24 cellular contexts compared by ENCODE assay signal in the genomic region with DNA sequence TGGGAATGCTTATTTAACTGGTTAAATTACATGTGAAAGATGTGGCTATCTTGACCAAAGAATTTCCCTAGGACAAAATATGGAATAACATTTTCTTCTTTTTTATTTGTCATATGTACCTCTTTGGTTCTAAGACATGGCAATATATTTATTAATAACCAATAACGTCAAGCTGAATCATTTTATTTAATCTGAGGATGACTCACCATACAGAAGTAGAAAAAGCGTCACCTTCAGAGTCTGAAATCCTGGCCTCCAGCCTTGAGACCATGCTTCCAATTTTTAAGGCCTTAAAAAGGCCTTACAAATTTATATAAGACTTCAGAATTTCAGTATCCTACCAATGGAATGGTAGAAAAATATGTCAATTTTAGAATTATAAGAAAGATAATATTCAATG.
"Had no signal": no experiment of that assay in that cellular context is flagged by ENCODE, and none has a peak within 500 bp of the region (broad histone marks: within the 10 kb centered on the region; RNA-seq: fewer than 3 reads in every experiment).

No MANE protein-coding gene starts in this region.

- H3K9me3 Mint-ChIP-seq: endodermal cell, neural crest cell, type B pancreatic cell had no signal

- H3K36me3 Mint-ChIP-seq: naive thymus-derived CD8-positive, alpha-beta T cell; stimulated activated effector memory CD8-positive, alpha-beta T cell treated with anti-CD3 and anti-CD28 coated beads, Interleukin-12 subunit alpha, Interleukin-12 subunit beta, amount 100 ng/mL, for 72 hours; type B pancreatic cell had no signal

- H3K4me3 ChIP-seq: coronary artery, gastroesophageal sphincter, lung, pancreas, suprapubic skin, thyroid gland had no signal

- H3K27ac ChIP-seq: coronary artery, gastroesophageal sphincter, pancreas, suprapubic skin, thyroid gland had no signal

- H3K27me3 ChIP-seq: gastroesophageal sphincter, pancreas, suprapubic skin, thyroid gland had no signal

- H3K4me1 Mint-ChIP-seq: naive thymus-derived CD8-positive, alpha-beta T cell; neural crest cell; stimulated activated effector memory CD8-positive, alpha-beta T cell treated with anti-CD3 and anti-CD28 coated beads, Interleukin-12 subunit alpha, Interleukin-12 subunit beta, amount 100 ng/mL, for 72 hours had no signal

- H3K27me3 Mint-ChIP-seq: naive thymus-derived CD8-positive, alpha-beta T cell; progenitor cell of endocrine pancreas had no signal

- ATAC-seq: gastroesophageal sphincter; left colon; left ventricle myocardium superior; naive thymus-derived CD8-positive, alpha-beta T cell; pancreas; right cardiac atrium; stimulated activated effector memory CD8-positive, alpha-beta T cell treated with anti-CD3 and anti-CD28 coated beads, Interleukin-12 subunit alpha, Interleukin-12 subunit beta, amount 100 ng/mL, for 72 hours; stimulated activated naive CD8-positive, alpha-beta T cell treated with anti-CD3 and anti-CD28 coated beads, Interleukin-15, Interleukin-2, amounts not matched to agents 100 U/mL and 50 U/mL, for 24 hours had no signal

- H3K9me3 ChIP-seq: gastroesophageal sphincter, pancreas, suprapubic skin, thyroid gland had no signal

- FAIRE-seq: endothelial cell of umbilical vein, pancreas, small intestine, urothelium cell line had no signal

- H3K4me3 Mint-ChIP-seq: endodermal cell; naive thymus-derived CD8-positive, alpha-beta T cell; neural crest cell; stimulated activated effector memory CD8-positive, alpha-beta T cell treated with anti-CD3 and anti-CD28 coated beads, Interleukin-12 subunit alpha, Interleukin-12 subunit beta, amount 100 ng/mL, for 72 hours; type B pancreatic cell had no signal

- H3K4me1 ChIP-seq: gastroesophageal sphincter, pancreas, suprapubic skin, thyroid gland had no signal

- DNase-seq: effector CD4-positive, alpha-beta T cell; endodermal cell; glutamatergic neuron; left colon; left ventricle myocardium superior; naive thymus-derived CD8-positive, alpha-beta T cell; nucleus accumbens; pancreas; right cardiac atrium; small intestine; stimulated activated CD4-positive, alpha-beta T cell treated with anti-CD3 and anti-CD28 coated beads, Interleukin-4, amount 100 ng/mL, for 1 hour; stimulated activated CD8-positive, alpha-beta memory T cell treated with anti-CD3 and anti-CD28 coated beads, Interleukin-4, amount 100 ng/mL, for 48 hours; stimulated activated naive CD8-positive, alpha-beta T cell treated with anti-CD3 and anti-CD28 coated beads, Interleukin-15, Interleukin-2, amounts not matched to agents 100 U/mL and 50 U/mL, for 24 hours; thyroid gland had no signal

- H3K36me3 ChIP-seq: gastroesophageal sphincter, pancreas, suprapubic skin, thyroid gland had no signal

- H3K27ac Mint-ChIP-seq: endodermal cell; naive thymus-derived CD8-positive, alpha-beta T cell; progenitor cell of endocrine pancreas; stimulated activated effector memory CD8-positive, alpha-beta T cell treated with anti-CD3 and anti-CD28 coated beads, Interleukin-12 subunit alpha, Interleukin-12 subunit beta, amount 100 ng/mL, for 72 hours had no signal
